18 cellular contexts compared by ENCODE assay signal in the genomic region with DNA sequence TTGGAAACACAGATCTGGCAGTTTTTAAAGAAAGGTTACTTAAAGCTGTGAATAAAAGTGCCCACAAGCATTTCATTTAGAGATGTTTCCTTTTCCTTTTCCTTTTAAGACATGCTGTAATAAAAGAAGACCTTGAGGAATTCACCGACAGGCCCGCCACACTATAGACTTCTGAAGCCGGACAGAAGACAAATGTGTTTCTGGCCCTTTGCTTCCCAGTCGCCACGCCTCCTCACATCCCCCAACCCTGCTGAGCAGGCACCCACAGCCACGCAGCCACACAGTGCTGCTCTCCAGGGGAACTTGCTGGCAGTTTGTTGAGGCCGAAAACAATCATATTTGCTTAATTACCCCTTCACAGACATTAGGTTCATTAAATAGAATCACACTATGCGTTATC.
"Had no signal": no experiment of that assay in that cellular context is flagged by ENCODE, and none has a peak within 500 bp of the region (broad histone marks: within the 10 kb centered on the region; RNA-seq: fewer than 3 reads in every experiment).

No MANE protein-coding gene starts in this region.

- H3K27ac ChIP-seq: ascending aorta, parathyroid adenoma, spleen, suprapubic skin, VCaP had no signal

- DNase-seq: activated CD4-positive, alpha-beta memory T cell treated with anti-CD3 and anti-CD28 coated beads for 36 hours; activated CD8-positive, alpha-beta memory T cell treated with anti-CD3 and anti-CD28 coated beads, Interleukin-2, amount 50 U/mL, for 4 hours; activated gamma-delta T cell treated with Interleukin-2 at 50 U/mL for 16 hours; activated naive CD8-positive, alpha-beta T cell treated with anti-CD3 and anti-CD28 coated beads for 36 hours; activated T-cell treated with anti-CD3 and anti-CD28 coated beads, Interleukin-2, amount 50 U/mL, for 72 hours; caudate nucleus; cortex of kidney; glutamatergic neuron; left ventricle myocardium superior; mesendoderm; spleen; stimulated activated CD4-positive, alpha-beta T cell treated with anti-CD3 and anti-CD28 coated beads, Interleukin-1b, Interleukin-23, amount 100 ng/mL, for 48 hours; stimulated activated naive CD4-positive, alpha-beta T cell; T-helper 9 cell had no signal

- H2AFZ ChIP-seq: parathyroid adenoma had no signal

- H3K27me3 ChIP-seq: ascending aorta, spleen, suprapubic skin had no signal

- H3K9ac ChIP-seq: parathyroid adenoma had no signal

- H3K4me3 ChIP-seq: ascending aorta, spleen, suprapubic skin had no signal

- H3K9me3 ChIP-seq: ascending aorta, spleen, suprapubic skin had no signal

- H3K4me1 ChIP-seq: ascending aorta had no signal

- ATAC-seq: activated T-cell treated with anti-CD3 and anti-CD28 coated beads, Interleukin-2, amount 50 U/mL, for 72 hours; left ventricle myocardium superior had no signal

- H3K36me3 ChIP-seq: ascending aorta, suprapubic skin had no signal
